9 cellular contexts compared by ENCODE assay signal in the genomic region with DNA sequence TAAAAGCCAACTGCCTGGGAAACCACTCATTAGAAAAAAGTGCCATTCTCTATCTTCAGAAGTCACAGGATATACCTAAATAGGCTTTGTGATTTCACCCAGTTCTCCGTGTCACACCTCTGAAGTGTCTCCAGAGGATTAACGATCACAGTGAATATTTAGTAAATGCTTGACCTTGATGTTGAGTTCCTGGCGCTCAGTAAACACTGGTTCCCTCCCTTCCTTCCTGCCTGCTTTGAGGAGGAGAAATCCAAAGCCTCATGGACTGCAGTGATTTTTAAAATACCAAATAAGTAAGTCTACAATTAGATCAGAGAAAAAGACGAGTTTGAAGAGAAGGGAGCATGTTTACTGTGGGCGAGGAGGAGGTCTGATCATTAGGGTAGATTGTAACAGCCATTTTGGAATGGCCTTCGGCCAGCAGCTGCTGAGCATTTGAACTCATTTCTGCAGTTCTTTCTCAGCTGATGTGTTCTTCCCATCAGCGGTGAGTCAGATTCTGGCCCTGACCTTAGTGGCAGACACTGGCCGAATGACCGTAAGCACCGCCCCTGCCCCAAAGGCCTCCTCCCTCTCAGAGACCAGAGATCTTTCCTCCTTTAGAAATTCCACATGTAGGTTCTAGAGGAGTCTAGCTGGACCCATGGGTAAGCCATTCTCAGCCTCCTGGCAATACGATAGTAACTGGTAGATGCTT.
A peak's percentile ranks its signal among the peaks of the same experiment; 100 is the strongest.
DNase-seq lines count a peak whose midpoint lies in the region; ATAC-seq, FAIRE-seq and TF ChIP-seq lines count a peak whose summit lies in the region.
"Had no signal": no experiment of that assay in that cellular context is flagged by ENCODE, and none has a peak within 500 bp of the region (broad histone marks: within the 10 kb centered on the region; RNA-seq: fewer than 3 reads in every experiment).

No MANE protein-coding gene starts in this region.

- H3F3A ChIP-seq in neural progenitor cell (ENCODE audit: low read depth), result no peaks in the 10 kb centered on the region

- no peak overlapping the region for H3K4me3 ChIP-seq in BJ (ENCODE audit: low read depth, low read length)
- no peak overlapping the region for H3K4me3 ChIP-seq in foreskin fibroblast (ENCODE audit: low read depth in 1 of 2, low read length in 2 of 2)
- no peak overlapping the region for H3K4me3 ChIP-seq in pancreas
- no peak overlapping the region for H3K4me3 ChIP-seq in neural progenitor cell

- no peaks in the 10 kb centered on the region for H3K9me3 ChIP-seq in pancreas
- no peaks in the 10 kb centered on the region for H3K9me3 ChIP-seq in neural progenitor cell (ENCODE audit: low read depth)

- WGBS in pancreas, 2 donors, result 43 to 46% methylated on average over 11 of the region's 11 CpGs

- H3K4me1 ChIP-seq in pancreas, result no peaks in the 10 kb centered on the region
- H3K4me1 ChIP-seq in neural progenitor cell, result no peaks in the 10 kb centered on the region
- H3K4me1 ChIP-seq in foreskin keratinocyte, result no peaks in the 10 kb centered on the region

- DNase-seq in BJ (ENCODE audit: low read depth) (peak; percentile 54), RCC 7860 (ENCODE audit: low spot score) (peak; percentile 68), foreskin fibroblast (peak; percentile 89 to 91), pancreas (peak in 3 of 6 donors; percentile 30 to 67 (median 33)), GM19238 (ENCODE audit: insufficient read length, low spot score) (no peak), neural progenitor cell (ENCODE audit: low spot score) (no peak), foreskin keratinocyte (no peak)
- DNase-seq: SHP77 treated with DMSO at 0.1 percent for 48 hours had no signal

- TF ChIP-seq CTCF in BJ (IDR thresholded peaks at IDR 0.05; ENCODE audit: insufficient read depth, low read depth, low read length) (no peak), foreskin fibroblast (IDR thresholded peaks at IDR 0.05; ENCODE audit: low read depth, low read length) (no peak), pancreas (IDR thresholded peaks at IDR 0.05) (no peak), neural progenitor cell (IDR thresholded peaks at IDR 0.05) (no peak), foreskin keratinocyte (conservative IDR thresholded peaks at IDR 0.05) (no peak)

- H3K27ac Mint-ChIP-seq in neural progenitor cell, result no peak overlapping the region

- H3K27me3 ChIP-seq in BJ (ENCODE audit: control insufficient read depth, insufficient read depth, low read length), result no peaks in the 10 kb centered on the region
- H3K27me3 ChIP-seq in pancreas, result no peaks in the 10 kb centered on the region
- H3K27me3 ChIP-seq in neural progenitor cell, result no peaks in the 10 kb centered on the region
- H3K27me3 ChIP-seq in foreskin keratinocyte, result peaks cover 18% of the 10 kb centered on the region

- no peaks in the 10 kb centered on the region for H3K36me3 Mint-ChIP-seq in neural progenitor cell

- peak overlapping the region in 2 of 4 donors; percentile 42 to 57 for H3K27ac ChIP-seq in pancreas
- H3K27ac ChIP-seq in neural progenitor cell, result no peak overlapping the region
- H3K27ac ChIP-seq in foreskin keratinocyte, result no peak overlapping the region

- no peaks in the 10 kb centered on the region for H3K27me3 Mint-ChIP-seq in neural progenitor cell (ENCODE audit: insufficient read depth, low read depth)

- FAIRE-seq in RCC 7860 (lab: Jason Lieb, UNC) (peak; percentile 70), pancreas (lab: Jason Lieb, UNC) (no peak)

- H3K79me2 ChIP-seq in neural progenitor cell (ENCODE audit: low read depth), result no peaks in the 10 kb centered on the region

- intact Hi-C loops in pancreas (cut with DNase I), result no loop called here

- no peak overlapping the region for H3K9ac ChIP-seq in neural progenitor cell

- H4K20me1 ChIP-seq in neural progenitor cell (ENCODE audit: low read depth), result no peaks in the 10 kb centered on the region

- ATAC-seq in pancreas, result peak; percentile 21 to 86 (median 70)
- no peak for ATAC-seq in HG03139 (IDR thresholded peaks at IDR 0.05; ENCODE audit: unreplicated experiment)
- no peak for ATAC-seq in foreskin keratinocyte

- H3K4me3 Mint-ChIP-seq in neural progenitor cell, result no peak overlapping the region

- no peak overlapping the region for H3K4me2 ChIP-seq in neural progenitor cell

- H3K9me3 Mint-ChIP-seq in neural progenitor cell, result no peaks in the 10 kb centered on the region

- H3K36me3 ChIP-seq in BJ (ENCODE audit: control insufficient read depth, insufficient read depth, low read length) (no peaks in the 10 kb centered on the region), pancreas (no peaks in the 10 kb centered on the region), neural progenitor cell (no peaks in the 10 kb centered on the region)

- POLR2A ChIA-PET in BJ (lab: Charles Lee), result no interaction called here

- H2AFZ ChIP-seq in neural progenitor cell (replicated peaks), result no peak overlapping the region

- CTCF ChIA-PET in BJ (lab: Yijun Ruan, JAX), result no interaction called here

- no peaks in the 10 kb centered on the region for H3K4me1 Mint-ChIP-seq in neural progenitor cell

Comparison
In these comparisons a context has a peak if more than half of its experiments do, and no peak if none do; other contexts are left out.
1. DNase-seq: peak in BJ (single experiment), RCC 7860 (single experiment) and foreskin fibroblast (2 of 2); none in GM19238 (single experiment), neural progenitor cell (single experiment) and foreskin keratinocyte (0 of 2).
2. ATAC-seq: peak in pancreas (4 of 4); none in HG03139 (single experiment) and foreskin keratinocyte (single experiment).